In genomic region chr19:12092065-12092867, GRCh38 we compare ENCODE assay signal across 8 cellular contexts. TPM values are rescaled to one million over a fixed set of nuclear protein-coding genes. Genes with fewer than 3 reads are reported as not detected.
DNase-seq lines count a peak whose midpoint lies in the region; ATAC-seq and TF ChIP-seq lines count a peak whose summit lies in the region.

No MANE protein-coding gene starts in this region.

- H3K4me1 ChIP-seq in adipocyte (ENCODE audit: control insufficient read depth, insufficient read depth, low read length) (peaks cover 9% of the 10 kb centered on the region), left ventricle myocardium inferior (peaks cover 24% of the 10 kb centered on the region), parathyroid adenoma (no peaks in the 10 kb centered on the region), transverse colon (peaks cover 0 to 12% (median 3%) of the 10 kb centered on the region in 4 donors)

- H2AFZ ChIP-seq in parathyroid adenoma = peak overlapping the region; percentile 82

- no peaks in the 10 kb centered on the region for H3K79me2 ChIP-seq in parathyroid adenoma

- intact Hi-C loops in left ventricle myocardium inferior (cut with micrococcal nuclease) = no loop called here
- intact Hi-C loops in transverse colon (cut with DNase I; ENCODE audit: low total_unique reads) = no loop called here

- H3K9me3 ChIP-seq in adipocyte (ENCODE audit: control insufficient read depth, low read length) (no peaks in the 10 kb centered on the region), left ventricle myocardium inferior (replicated peaks) (no peaks in the 10 kb centered on the region), parathyroid adenoma (ENCODE audit: control insufficient read depth, low read length) (no peaks in the 10 kb centered on the region), transverse colon (no peaks in the 10 kb centered on the region)

- DNase-seq in CD1c-positive myeloid dendritic cell (ENCODE audit: extremely low spot score) = peak; percentile 85
- DNase-seq in H7 = peak; percentile 96
- peak; percentile 56 for DNase-seq in SK-MEL-5 (ENCODE audit: low read depth, low spot score)
- peak; percentile 94 for DNase-seq in adipocyte (ENCODE audit: low read depth)
- DNase-seq in left ventricle myocardium inferior = peak; percentile 88
- DNase-seq in transverse colon = peak; percentile 78

- H3K4me3 ChIP-seq in H7 (ENCODE audit: insufficient read depth, low read depth, low read length) (peak overlapping the region; percentile 55), adipocyte (ENCODE audit: low read length) (peak overlapping the region; percentile 93), left ventricle myocardium inferior (peak overlapping the region; percentile 83), parathyroid adenoma (ENCODE audit: low read depth, low read length) (peak overlapping the region; percentile 56), transverse colon (peak overlapping the region; percentile 43 to 72 (median 50))

- in situ Hi-C loops in SK-MEL-5 (cut with HindIII; ENCODE audit: low pct_unique_long_range_greater_than_20kb, low sequenced_read_pairs) (no loop called here), transverse colon (cut with MboI; ENCODE audit: low pct_ligation_motif_present in 1 of 4, low pct_unique_long_range_greater_than_20kb in 1 of 4, low sequenced_read_pairs in 3 of 4) (no loop called here)

- 6 to 60% methylated on average over 1 to 51 of the region's 53 CpGs for WGBS in transverse colon (ENCODE audit: low coverage in 1 of 2), 2 donors

- H3K36me3 ChIP-seq in H7 (replicated peaks; ENCODE audit: control insufficient read depth, insufficient read depth, low read length) = peaks cover 3% of the 10 kb centered on the region
- H3K36me3 ChIP-seq in adipocyte (ENCODE audit: control insufficient read depth, insufficient read depth, low read length, severe bottlenecking) = no peaks in the 10 kb centered on the region
- H3K36me3 ChIP-seq in left ventricle myocardium inferior = no peaks in the 10 kb centered on the region
- no peaks in the 10 kb centered on the region for H3K36me3 ChIP-seq in parathyroid adenoma (ENCODE audit: control insufficient read depth, insufficient read depth, low read length)
- H3K36me3 ChIP-seq in transverse colon = no peaks in the 10 kb centered on the region

- H3K27me3 ChIP-seq in H7 (ENCODE audit: control insufficient read depth, insufficient read depth, low read length) (no peaks in the 10 kb centered on the region), adipocyte (replicated peaks; ENCODE audit: control insufficient read depth, insufficient read depth, low read length) (no peaks in the 10 kb centered on the region), left ventricle myocardium inferior (ENCODE audit: low read depth) (no peaks in the 10 kb centered on the region), parathyroid adenoma (ENCODE audit: control insufficient read depth, insufficient read depth, low read length) (no peaks in the 10 kb centered on the region), transverse colon (no peaks in the 10 kb centered on the region)

- ATAC-seq in GM19328 (IDR thresholded peaks at IDR 0.05; ENCODE audit: unreplicated experiment) = no peak

- no peak for TF ChIP-seq EP300 in transverse colon (IDR thresholded peaks at IDR 0.05; ENCODE audit: low read depth)

- no peak for TF ChIP-seq POLR2A in transverse colon (IDR thresholded peaks at IDR 0.05)

- TF ChIP-seq CTCF in left ventricle myocardium inferior (IDR thresholded peaks at IDR 0.05; ENCODE audit: borderline replicate concordance) = no peak
- no peak for TF ChIP-seq CTCF in parathyroid adenoma (IDR thresholded peaks at IDR 0.05)
- TF ChIP-seq CTCF in transverse colon (IDR thresholded peaks at IDR 0.05) = no peak

- H3K9ac ChIP-seq in adipocyte (ENCODE audit: low read length) = peak overlapping the region; percentile 90
- no peak overlapping the region for H3K9ac ChIP-seq in parathyroid adenoma

- H3K4me2 ChIP-seq in parathyroid adenoma (ENCODE audit: low read length) = peak overlapping the region; percentile 86

- H3K27ac ChIP-seq in left ventricle myocardium inferior (replicated peaks) (peak overlapping the region; percentile 79), parathyroid adenoma (no peak overlapping the region), transverse colon (peak overlapping the region; percentile 71 to 83 (median 74))

RNA-seq across cellular contexts. Expression of gene ZNF844, which starts 27.7 kb away (rescaled TPM):
- total RNA-seq in H7 (2014; rRNA removed; shearing (Covaris generic)) = 0.33 and 0.55 TPM in 2 replicates
- total RNA-seq in SK-MEL-5 (2014; rRNA removed; shearing (Covaris generic)) = 2.7 and 5.2 TPM in 2 replicates
- polyA plus RNA-seq in SK-MEL-5 (2015; cell fraction: cytosol; rRNA removed) = 1.1 and 1.5 TPM in 2 replicates
- 2.4 and 5.1 TPM in 2 replicates for polyA plus RNA-seq in SK-MEL-5 (2015; cell fraction: nucleus; rRNA removed)
- total RNA-seq in left ventricle myocardium inferior (16.4 TPM), transverse colon (10 to 100 TPM in 3 of 4 donors, 1 to 10 TPM in 1; 8.6 to 15.3 (median 12.5) TPM)

RNA-seq across cellular contexts. Expression of gene ZNF878, which starts 39.5 kb away (rescaled TPM):
- not detected in 2 replicates for total RNA-seq in H7 (2014; rRNA removed; shearing (Covaris generic))
- total RNA-seq in SK-MEL-5 (2014; rRNA removed; shearing (Covaris generic)) = 0.37 and 0.77 TPM in 2 replicates
- 0.10 and 0.29 TPM in 2 replicates for polyA plus RNA-seq in SK-MEL-5 (2015; cell fraction: cytosol; rRNA removed)
- 0.38 TPM in 1 of 2 replicates, not detected in the other for polyA plus RNA-seq in SK-MEL-5 (2015; cell fraction: nucleus; rRNA removed)
- 0.16 TPM for total RNA-seq in left ventricle myocardium inferior
- under 1 TPM in 1 of 4 donors, not detected in 3; 0.32 TPM for total RNA-seq in transverse colon

RNA-seq across cellular contexts. Expression of gene ZNF20, which starts 47.9 kb away (rescaled TPM):
- total RNA-seq in H7 (2014; rRNA removed; shearing (Covaris generic)) = 2.7 and 4.1 TPM in 2 replicates
- total RNA-seq in SK-MEL-5 (2014; rRNA removed; shearing (Covaris generic)) = 5.4 and 5.9 TPM in 2 replicates
- polyA plus RNA-seq in SK-MEL-5 (2015; cell fraction: cytosol; rRNA removed) = 1.7 and 2.5 TPM in 2 replicates
- polyA plus RNA-seq in SK-MEL-5 (2015; cell fraction: nucleus; rRNA removed) = 3.6 and 6.5 TPM in 2 replicates
- total RNA-seq in left ventricle myocardium inferior (2.2 TPM), transverse colon (1 to 10 TPM in 3 of 4 donors, under 1 TPM in 1; 0.37 to 4.8 (median 2.9) TPM)

RNA-seq across cellular contexts. Expression of gene ZNF433, which starts 56.8 kb away (rescaled TPM):
- total RNA-seq in H7 (2014; rRNA removed; shearing (Covaris generic)) = 0.11 TPM in 1 of 2 replicates, not detected in the other
- 1.1 and 2.3 TPM in 2 replicates for total RNA-seq in SK-MEL-5 (2014; rRNA removed; shearing (Covaris generic))
- polyA plus RNA-seq in SK-MEL-5 (2015; cell fraction: cytosol; rRNA removed) = 1.6 and 4.1 TPM in 2 replicates
- polyA plus RNA-seq in SK-MEL-5 (2015; cell fraction: nucleus; rRNA removed) = 3.3 TPM in 1 of 2 replicates, not detected in the other
- total RNA-seq in left ventricle myocardium inferior = 3.4 TPM
- 10 to 100 TPM in 1 of 4 donors, 1 to 10 TPM in 3; 3.2 to 13.5 (median 4.7) TPM for total RNA-seq in transverse colon
